ENCODE assay signal across 21 cellular contexts in the genomic region with DNA sequence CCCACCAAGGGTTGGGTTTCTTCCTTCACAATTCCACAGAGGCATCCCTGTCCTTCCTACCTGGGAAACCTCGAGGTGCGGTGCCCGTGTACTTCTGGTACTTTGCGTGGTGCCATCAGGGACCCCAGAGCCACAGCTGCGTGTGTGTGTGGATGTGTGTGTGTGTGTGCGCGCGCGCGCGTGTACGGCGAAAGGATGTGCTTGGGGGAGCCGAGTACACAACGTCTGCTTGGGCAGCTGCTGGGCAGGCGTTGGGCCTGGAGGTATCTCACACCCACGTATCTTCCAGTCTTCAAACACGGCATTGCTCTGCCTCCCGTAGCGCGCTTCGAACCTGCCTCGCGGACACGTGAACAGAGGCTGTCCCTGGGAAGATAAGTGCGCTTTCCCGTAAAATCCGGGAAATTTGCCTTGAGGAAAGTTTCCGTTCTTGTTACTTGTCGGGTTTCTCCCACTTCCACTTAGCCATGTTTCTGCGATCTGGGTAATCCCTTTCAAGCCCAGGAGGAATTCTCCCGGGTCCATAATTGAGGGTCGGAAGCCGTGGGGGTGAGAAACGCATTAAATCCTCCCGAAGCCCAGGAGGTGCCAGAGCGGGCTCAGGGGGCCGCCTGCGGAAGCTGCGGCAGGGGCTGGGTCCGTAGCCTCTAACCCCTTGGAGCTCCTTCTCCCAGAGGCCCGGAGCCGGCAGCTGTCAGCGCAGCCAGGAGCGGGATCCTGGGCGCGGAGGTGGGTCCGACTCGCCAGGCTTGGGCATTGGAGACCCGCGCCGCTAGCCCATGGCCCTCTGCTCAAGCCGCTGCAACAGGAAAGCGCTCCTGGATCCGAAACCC. TPM values are rescaled to one million over a fixed set of nuclear protein-coding genes. Genes with fewer than 3 reads are reported as not detected.
DNase-seq lines count a peak whose midpoint lies in the region; ATAC-seq and TF ChIP-seq lines count a peak whose summit lies in the region.
"Had no signal": no experiment of that assay in that cellular context is flagged by ENCODE, and none has a peak within 500 bp of the region (broad histone marks: within the 10 kb centered on the region; RNA-seq: fewer than 3 reads in every experiment).

No MANE protein-coding gene starts in this region.

- no peaks in the 10 kb centered on the region for H3K79me2 ChIP-seq in GM23338 (replicated peaks; ENCODE audit: insufficient read depth)
- H3K79me2 ChIP-seq: parathyroid adenoma had no signal

- H3K27ac Mint-ChIP-seq in Caco-2 (ENCODE audit: unreplicated experiment) (no peak overlapping the region), GM23338 (no peak overlapping the region)
- peak overlapping the region in 1 of 10 donors; percentile 29 for H3K27ac Mint-ChIP-seq in naive thymus-derived CD8-positive, alpha-beta T cell
- H3K27ac Mint-ChIP-seq: CD4-positive, CD25-positive, alpha-beta regulatory T cell; memory B cell had no signal

- H3K27ac ChIP-seq in GM23338 (ENCODE audit: low read depth) = no peak overlapping the region
- H3K27ac ChIP-seq: foreskin keratinocyte, parathyroid adenoma, spleen had no signal

- POLR2A ChIA-PET in Caco-2 (lab: Charles Lee) = no interaction called here
- POLR2A ChIA-PET in naive thymus-derived CD8-positive, alpha-beta T cell (lab: Charles Lee) = interaction anchor here (0.6 kb wide), 1 partner anchor 210 kb away, joined by 3 read pairs; no protein-coding TSS in a partner anchor

- H3K4me1 ChIP-seq in Caco-2 (no peaks in the 10 kb centered on the region), GM23338 (ENCODE audit: insufficient read depth) (peaks cover 67% of the 10 kb centered on the region)
- H3K4me1 ChIP-seq: foreskin keratinocyte, parathyroid adenoma had no signal

- peaks cover 13% of the 10 kb centered on the region for H3F3A ChIP-seq in GM23338 (replicated peaks; ENCODE audit: low read depth)

- no peak overlapping the region for H2AFZ ChIP-seq in GM23338
- H2AFZ ChIP-seq: parathyroid adenoma had no signal

- peak overlapping the region; percentile 85 for H3K4me2 ChIP-seq in GM23338

- no peaks in the 10 kb centered on the region for H3K9me2 ChIP-seq in GM23338 (ENCODE audit: insufficient read depth)

- peak; percentile 0 for ATAC-seq in GM23338
- ATAC-seq in naive thymus-derived CD8-positive, alpha-beta T cell = no peak
- no peak for ATAC-seq in HG03354 (IDR thresholded peaks at IDR 0.05; ENCODE audit: poor library complexity, severe bottlenecking, unreplicated experiment)
- ATAC-seq: foreskin keratinocyte, K562 had no signal

- DNase-seq in Caco-2 (no peak), GM23338 (ENCODE audit: low spot score) (peak; percentile 61), ecto neural progenitor cell (ENCODE audit: low spot score) (peak; percentile 60), inferior parietal cortex (ENCODE audit: extremely low spot score) (no peak), midbrain (lab: John Stamatoyannopoulos, UW) (no peak)
- no peak for DNase-seq in naive thymus-derived CD8-positive, alpha-beta T cell
- DNase-seq: activated CD4-positive, alpha-beta T cell treated with anti-CD3 and anti-CD28 coated beads, Interleukin-2, amount 50 U/mL, for 4 hours; activated gamma-delta T cell treated with Interleukin-2 at 50 U/mL for 16 hours; CD4-positive, CD25-positive, alpha-beta regulatory T cell; DMS79 treated with DMSO at 0.1 percent for 48 hours; effector CD4-positive, alpha-beta T cell; foreskin keratinocyte; HCEC 1CT; NCI-H1092 treated with DMSO at 0.1 percent for 48 hours; NCI-H2171; spleen had no signal

- H3K36me3 Mint-ChIP-seq in Caco-2 (ENCODE audit: insufficient read depth, unreplicated experiment) = peaks cover 4% of the 10 kb centered on the region
- H3K36me3 Mint-ChIP-seq in GM23338 (ENCODE audit: low read depth) = no peaks in the 10 kb centered on the region; the same call in 2 of the 3 replicates
- peaks cover 0 to 6% (median 5%) of the 10 kb centered on the region in 3 donors for H3K36me3 Mint-ChIP-seq in naive thymus-derived CD8-positive, alpha-beta T cell
- H3K36me3 Mint-ChIP-seq: CD4-positive, CD25-positive, alpha-beta regulatory T cell had no signal

- no peak overlapping the region for H3K4me3 Mint-ChIP-seq in Caco-2 (ENCODE audit: unreplicated experiment)
- peak overlapping the region; percentile 50 for H3K4me3 Mint-ChIP-seq in GM23338
- peak overlapping the region in 6 of 10 donors; percentile 10 to 47 (median 34) for H3K4me3 Mint-ChIP-seq in naive thymus-derived CD8-positive, alpha-beta T cell
- H3K4me3 Mint-ChIP-seq: CD4-positive, CD25-positive, alpha-beta regulatory T cell; memory B cell had no signal

- TF ChIP-seq CTCF in Caco-2 (IDR thresholded peaks at IDR 0.05; ENCODE audit: insufficient read depth in 1 of 2, low read depth in 1 of 2, low read length in 1 of 2, severe bottlenecking in 1 of 2, unreplicated experiment in 1 of 2) (no peak), GM23338 (conservative IDR thresholded peaks at IDR 0.05; ENCODE audit: low read depth in 2 of 2) (no peak)

- H3K27me3 Mint-ChIP-seq in Caco-2 (ENCODE audit: insufficient read depth, unreplicated experiment) = no peaks in the 10 kb centered on the region
- peaks cover 95% of the 10 kb centered on the region for H3K27me3 Mint-ChIP-seq in GM23338 (ENCODE audit: insufficient read depth, low read depth, poor library complexity)
- H3K27me3 Mint-ChIP-seq in naive thymus-derived CD8-positive, alpha-beta T cell = peaks cover 31 to 81% (median 70%) of the 10 kb centered on the region in 5 donors

- H3K4me3 ChIP-seq in Caco-2 (ENCODE audit: low read depth, low read length) (no peak overlapping the region), GM23338 (peak overlapping the region; percentile 59)
- H3K4me3 ChIP-seq: K562 had no signal

- intact Hi-C loops in Caco-2 (cut with micrococcal nuclease; ENCODE audit: unreplicated experiment) = no loop called here

- H3K36me3 ChIP-seq in Caco-2 (ENCODE audit: control insufficient read depth, insufficient read depth, low read length) (no peaks in the 10 kb centered on the region), GM23338 (ENCODE audit: insufficient read depth) (no peaks in the 10 kb centered on the region)
- H3K36me3 ChIP-seq: spleen had no signal

- H3K9me3 Mint-ChIP-seq in Caco-2 (ENCODE audit: unreplicated experiment) (no peaks in the 10 kb centered on the region), GM23338 (peaks cover 10% of the 10 kb centered on the region)
- H3K9me3 Mint-ChIP-seq in naive thymus-derived CD8-positive, alpha-beta T cell = peaks cover 0 to 6% (median 0%) of the 10 kb centered on the region in 9 donors
- H3K9me3 Mint-ChIP-seq: memory B cell had no signal

- H3K27me3 ChIP-seq in Caco-2 (replicated peaks; ENCODE audit: control insufficient read depth, insufficient read depth, low read length) (no peaks in the 10 kb centered on the region), GM23338 (ENCODE audit: insufficient read depth) (peaks cover 100% of the 10 kb centered on the region)

- no peaks in the 10 kb centered on the region for H3K9me3 ChIP-seq in Caco-2
- H3K9me3 ChIP-seq: spleen had no signal

- H4K20me1 ChIP-seq in GM23338 (replicated peaks; ENCODE audit: insufficient read depth) = peaks cover 28% of the 10 kb centered on the region

- peaks cover 7% of the 10 kb centered on the region for H3K4me1 Mint-ChIP-seq in Caco-2 (ENCODE audit: low read depth, unreplicated experiment)
- peaks cover 51% of the 10 kb centered on the region for H3K4me1 Mint-ChIP-seq in GM23338
- H3K4me1 Mint-ChIP-seq in naive thymus-derived CD8-positive, alpha-beta T cell = peaks cover 14 to 64% (median 32%) of the 10 kb centered on the region in 4 donors

- TSS peak; percentile 26 for BruUV-seq in Caco-2 (replicated peaks; lab: Mats Ljungman, UMichigan)

- CTCF ChIA-PET in Caco-2 (lab: Charles Lee) = interaction anchor here (0.6 kb wide), 1 partner anchor 14 kb away, joined by 3 read pairs; no protein-coding TSS in a partner anchor

TF ChIP-seq in GM23338, 12 proteins besides CTCF, POLR2A, EP300 and RAD21:
- TF ChIP-seq EZH2 (IDR thresholded peaks at IDR 0.05; ENCODE audit: low read depth, unreplicated experiment) (peak; percentile 100), EZH2phosphoT487 (IDR thresholded peaks at IDR 0.05; ENCODE audit: unreplicated experiment) (peak; percentile 74), ZNF114 (CRISPR knock-in tag; IDR thresholded peaks at IDR 0.05) (no peak)

RNA-seq across cellular contexts. Expression of a gene that starts 2.1 kb away (rescaled TPM):
- total RNA-seq in Caco-2 (2022) = 9.4 and 11.5 TPM in 2 replicates
- 0.49 and 1.4 TPM in 2 replicates for total RNA-seq in GM23338 (2014; rRNA removed; shearing (Covaris generic))
- 0.16 and 0.24 TPM in 2 replicates for polyA plus RNA-seq in GM23338 (2016; fragmentation: Nextera tagmentation; extraction: Ambion mirVana)
- not detected for total RNA-seq in naive thymus-derived CD8-positive, alpha-beta T cell
- polyA plus RNA-seq in naive thymus-derived CD8-positive, alpha-beta T cell = under 1 TPM in 2 of 3 donors, not detected in 1; 0.03 to 0.04 TPM
- total RNA-seq: CD4-positive, CD25-positive, alpha-beta regulatory T cell; foreskin keratinocyte; spleen; T-helper 2 cell treated with Interferon-gamma antibody and Interleukin-4, amounts not matched to agents 100 ng/mL and 5 ng/mL, for 36 hours had no signal
- polyA plus RNA-seq: foreskin keratinocyte, spleen had no signal

Comparison
In these comparisons a context has a peak if more than half of its experiments do, and no peak if none do; other contexts are left out.
1. DNase-seq: peak in GM23338 (single experiment) and ecto neural progenitor cell (single experiment); none in Caco-2 (0 of 2), naive thymus-derived CD8-positive, alpha-beta T cell (0 of 10), inferior parietal cortex (single experiment) and midbrain (single experiment).